Comparison of ENCODE assay signal across 32 cellular contexts in the genomic region with DNA sequence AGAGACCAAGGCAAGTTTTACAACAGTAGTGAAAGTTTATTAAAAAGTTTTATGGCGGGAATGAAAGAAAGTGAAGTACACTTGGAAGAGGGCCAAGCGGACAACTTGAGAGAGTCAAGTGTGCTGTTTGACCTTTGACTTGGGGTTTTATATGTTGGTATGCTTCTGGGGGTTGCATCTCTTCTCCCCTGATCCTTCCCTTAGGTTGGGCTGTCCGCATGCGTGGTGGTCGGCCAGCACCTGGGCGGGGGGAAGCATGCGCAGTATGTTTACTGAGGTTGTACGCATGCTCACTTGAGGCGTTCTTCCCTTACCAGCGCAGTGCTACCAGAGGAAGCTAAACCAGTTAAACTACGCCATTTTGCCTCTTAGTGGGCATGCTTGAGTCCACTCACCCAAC.
"Had no signal": no experiment of that assay in that cellular context is flagged by ENCODE, and none has a peak within 500 bp of the region (broad histone marks: within the 10 kb centered on the region; RNA-seq: fewer than 3 reads in every experiment).

No MANE protein-coding gene starts in this region.

- H3K4me3 Mint-ChIP-seq: activated CD4-positive, alpha-beta memory T cell treated with anti-CD3 and anti-CD28 coated beads, Interleukin-2, amount 10 ng/mL, durations not matched to agents 7 days and 5 days; activated CD8-positive, alpha-beta memory T cell treated with anti-CD3 and anti-CD28 coated beads, Interleukin-2, amount 10 ng/mL, durations not matched to agents 7 days and 5 days; activated naive CD4-positive, alpha-beta T cell treated with anti-CD3 and anti-CD28 coated beads, Interleukin-2, amount 10 ng/mL, durations not matched to agents 7 days and 5 days; activated naive CD8-positive, alpha-beta T cell; activated naive CD8-positive, alpha-beta T cell treated with anti-CD3 and anti-CD28 coated beads, Interleukin-2, amount 50 U/mL, for 24 hours; brain had no signal

- DNase-seq: activated CD4-positive, alpha-beta memory T cell treated with anti-CD3 and anti-CD28 coated beads, Interleukin-2, amount 10 ng/mL, durations not matched to agents 7 days and 5 days; activated CD4-positive, alpha-beta T cell treated with anti-CD3 and anti-CD28 coated beads for 1 hour; activated CD4-positive, alpha-beta T cell treated with anti-CD3 and anti-CD28 coated beads for 48 hours; activated CD4-positive, CD25-positive, alpha-beta regulatory T cell; activated CD8-positive, alpha-beta memory T cell treated with anti-CD3 and anti-CD28 coated beads for 24 hours; activated CD8-positive, alpha-beta memory T cell treated with anti-CD3 and anti-CD28 coated beads, Interleukin-2, amount 10 ng/mL, durations not matched to agents 7 days and 5 days; activated CD8-positive, alpha-beta memory T cell treated with anti-CD3 and anti-CD28 coated beads, Interleukin-2, amount 50 U/mL, for 48 hours; activated effector memory CD4-positive, alpha-beta T cell treated with Interleukin-2 at 50 U/mL for 16 hours; activated naive CD4-positive, alpha-beta T cell treated with anti-CD3 and anti-CD28 coated beads, Interleukin-2, amount 10 ng/mL, durations not matched to agents 7 days and 5 days; activated naive CD8-positive, alpha-beta T cell treated with anti-CD3 and anti-CD28 coated beads, Interleukin-2, amount 50 U/mL, for 24 hours; activated T-cell treated with anti-CD3 and anti-CD28 coated beads, Interleukin-2, amount 50 U/mL, for 48 hours; anterior cingulate cortex; caudate nucleus; Kasumi-1; KG1; MG63; NCI-H1048; NCI-H1436 treated with DMSO at 0.1 percent for 48 hours; NCI-H1694 treated with DMSO at 0.1 percent for 48 hours; NCI-H2029; NCI-H345; NCI-H526; NCI-H748 treated with DMSO at 0.1 percent for 48 hours; OCI-M1; Right ventricle myocardium superior; SW 1271; T-helper 1 cell; T-helper 2 cell; T-helper 9 cell; WERI-Rb-1 had no signal

- H3K4me1 Mint-ChIP-seq: activated CD4-positive, alpha-beta memory T cell treated with anti-CD3 and anti-CD28 coated beads, Interleukin-2, amount 10 ng/mL, durations not matched to agents 7 days and 5 days; activated CD8-positive, alpha-beta memory T cell treated with anti-CD3 and anti-CD28 coated beads, Interleukin-2, amount 10 ng/mL, durations not matched to agents 7 days and 5 days; activated naive CD4-positive, alpha-beta T cell treated with anti-CD3 and anti-CD28 coated beads, Interleukin-2, amount 10 ng/mL, durations not matched to agents 7 days and 5 days; activated naive CD8-positive, alpha-beta T cell treated with anti-CD3 and anti-CD28 coated beads, Interleukin-2, amount 50 U/mL, for 24 hours; brain had no signal

- H3K36me3 Mint-ChIP-seq: activated CD8-positive, alpha-beta memory T cell treated with anti-CD3 and anti-CD28 coated beads, Interleukin-2, amount 10 ng/mL, durations not matched to agents 7 days and 5 days; activated naive CD4-positive, alpha-beta T cell treated with anti-CD3 and anti-CD28 coated beads, Interleukin-2, amount 10 ng/mL, durations not matched to agents 7 days and 5 days; activated naive CD8-positive, alpha-beta T cell; brain had no signal

- H3K27ac Mint-ChIP-seq: activated CD4-positive, alpha-beta memory T cell treated with anti-CD3 and anti-CD28 coated beads, Interleukin-2, amount 10 ng/mL, durations not matched to agents 7 days and 5 days; activated CD8-positive, alpha-beta memory T cell treated with anti-CD3 and anti-CD28 coated beads, Interleukin-2, amount 10 ng/mL, durations not matched to agents 7 days and 5 days; activated naive CD4-positive, alpha-beta T cell treated with anti-CD3 and anti-CD28 coated beads, Interleukin-2, amount 10 ng/mL, durations not matched to agents 7 days and 5 days; activated naive CD8-positive, alpha-beta T cell; activated naive CD8-positive, alpha-beta T cell treated with anti-CD3 and anti-CD28 coated beads, Interleukin-2, amount 50 U/mL, for 24 hours; brain had no signal

- H3K9me3 Mint-ChIP-seq: activated CD4-positive, alpha-beta memory T cell treated with anti-CD3 and anti-CD28 coated beads, Interleukin-2, amount 10 ng/mL, durations not matched to agents 7 days and 5 days; activated naive CD4-positive, alpha-beta T cell treated with anti-CD3 and anti-CD28 coated beads, Interleukin-2, amount 10 ng/mL, durations not matched to agents 7 days and 5 days; activated naive CD8-positive, alpha-beta T cell treated with anti-CD3 and anti-CD28 coated beads, Interleukin-2, amount 50 U/mL, for 24 hours; brain had no signal

- ATAC-seq: activated CD8-positive, alpha-beta memory T cell treated with anti-CD3 and anti-CD28 coated beads, Interleukin-2, amount 10 ng/mL, durations not matched to agents 7 days and 5 days; activated naive CD8-positive, alpha-beta T cell treated with anti-CD3 and anti-CD28 coated beads, Interleukin-2, amount 50 U/mL, for 24 hours had no signal
